Comparison of ENCODE assay signal across 10 cellular contexts in genomic region chr17:38926290-38927070, GRCh38. TPM values are rescaled to one million over a fixed set of nuclear protein-coding genes. Genes with fewer than 3 reads are reported as not detected.
DNase-seq lines count a peak whose midpoint lies in the region; ATAC-seq, FAIRE-seq and TF ChIP-seq lines count a peak whose summit lies in the region.
"Had no signal": no experiment of that assay in that cellular context is flagged by ENCODE, and none has a peak within 500 bp of the region (broad histone marks: within the 10 kb centered on the region; RNA-seq: fewer than 3 reads in every experiment).

No MANE protein-coding gene starts in this region.

- H3K4me3 ChIP-seq in OCI-LY7 (ENCODE audit: low read depth, low read length, poor library complexity, severe bottlenecking) (no peak overlapping the region), coronary artery (no peak overlapping the region)

- no peak for TF ChIP-seq POLR2A in GM12892 (IDR thresholded peaks at IDR 0.05; ENCODE audit: low read depth, low read length)

- H3K79me2 ChIP-seq in OCI-LY7 (ENCODE audit: insufficient read depth, low read depth, low read length), result no peaks in the 10 kb centered on the region

- BruUV-seq in OCI-LY7 (replicated peaks; lab: Mats Ljungman, UMichigan), result no TSS peak

- FAIRE-seq in GM12892 (lab: Jason Lieb, UNC), result peak; percentile 14

- POLR2A ChIA-PET in OCI-LY7 (lab: Charles Lee), result interaction anchor here (1.1 kb wide), 1 partner anchor 45 kb away, joined by 3 read pairs; no protein-coding TSS in a partner anchor

- intact Hi-C loops in OCI-LY7 (cut with micrococcal nuclease; ENCODE audit: unreplicated experiment), result no loop called here

- H3K27ac ChIP-seq in OCI-LY7 (ENCODE audit: low read depth, low read length, poor library complexity, severe bottlenecking) (no peak overlapping the region), coronary artery (peak overlapping the region; percentile 59 to 64)

- no peaks in the 10 kb centered on the region for H3K9me3 ChIP-seq in OCI-LY7 (ENCODE audit: low read length)

- no peak for DNase-seq in GM12892 (ENCODE audit: insufficient read length)
- no peak for DNase-seq in OCI-LY7 (ENCODE audit: low spot score)
- DNase-seq in coronary artery (ENCODE audit: low spot score), result no peak
- peak; percentile 23 for DNase-seq in stimulated activated CD8-positive, alpha-beta memory T cell treated with anti-CD3 and anti-CD28 coated beads, Interleukin-4, amount 100 ng/mL, for 48 hours
- DNase-seq in NCI-H748 treated with DMSO at 0.1 percent for 48 hours (lab: John Stamatoyannopoulos, UW), result no peak
- DNase-seq: NCI-H82 had no signal

- H4K20me1 ChIP-seq in OCI-LY7 (ENCODE audit: insufficient read depth, low read length), result no peaks in the 10 kb centered on the region

- H3K9me2 ChIP-seq in OCI-LY7 (ENCODE audit: insufficient read depth, low read length), result no peaks in the 10 kb centered on the region

- CTCF ChIA-PET in OCI-LY7 (lab: Charles Lee; ENCODE audit: unreplicated experiment), result no interaction called here

- TF ChIP-seq CTCF in OCI-LY7 (conservative IDR thresholded peaks at IDR 0.05; ENCODE audit: low read length) (no peak), coronary artery (IDR thresholded peaks at IDR 0.05) (no peak)

- no peaks in the 10 kb centered on the region for H3K36me3 ChIP-seq in OCI-LY7 (ENCODE audit: insufficient read depth, low read length)

- peaks cover 11% of the 10 kb centered on the region for H3K4me1 ChIP-seq in OCI-LY7 (ENCODE audit: insufficient read depth, low read length, poor library complexity, severe bottlenecking)

- no peak overlapping the region for H3K4me2 ChIP-seq in OCI-LY7 (ENCODE audit: low read length)

- no peak for ATAC-seq in HG03280 (IDR thresholded peaks at IDR 0.05; ENCODE audit: unreplicated experiment)
- no peak for ATAC-seq in GM21717 (IDR thresholded peaks at IDR 0.05; ENCODE audit: unreplicated experiment)
- ATAC-seq in HG03565 (IDR thresholded peaks at IDR 0.05; ENCODE audit: unreplicated experiment), result no peak

- 0 out of 2 replicates have a peak overlapping the region, but pooled peaks have one; percentile 42 for H2AFZ ChIP-seq in OCI-LY7 (ENCODE audit: low read length)

RNA-seq across cellular contexts. Expression of gene FBXO47, which starts 40.7 kb away (rescaled TPM):
- polyA plus RNA-seq in GM12892 (2012; ENCODE audit: missing spikeins), result not detected
- total RNA-seq in OCI-LY7 (2014; rRNA removed; shearing (Covaris generic)), result not detected in 2 replicates
- 0.13 and 0.15 TPM in 2 replicates for total RNA-seq in OCI-LY7 (2022)
- total RNA-seq: glomerular endothelial cell had no signal

RNA-seq across cellular contexts. Expression of gene LASP1, which starts 56.6 kb away (rescaled TPM):
- 48.4 TPM for polyA plus RNA-seq in GM12892 (2012; ENCODE audit: missing spikeins)
- 44.3 and 48.6 TPM in 2 replicates for total RNA-seq in OCI-LY7 (2014; rRNA removed; shearing (Covaris generic))
- total RNA-seq in OCI-LY7 (2022), result 101 and 110 TPM in 2 replicates
